ENCODE assay signal across 12 cellular contexts in the genomic region with DNA sequence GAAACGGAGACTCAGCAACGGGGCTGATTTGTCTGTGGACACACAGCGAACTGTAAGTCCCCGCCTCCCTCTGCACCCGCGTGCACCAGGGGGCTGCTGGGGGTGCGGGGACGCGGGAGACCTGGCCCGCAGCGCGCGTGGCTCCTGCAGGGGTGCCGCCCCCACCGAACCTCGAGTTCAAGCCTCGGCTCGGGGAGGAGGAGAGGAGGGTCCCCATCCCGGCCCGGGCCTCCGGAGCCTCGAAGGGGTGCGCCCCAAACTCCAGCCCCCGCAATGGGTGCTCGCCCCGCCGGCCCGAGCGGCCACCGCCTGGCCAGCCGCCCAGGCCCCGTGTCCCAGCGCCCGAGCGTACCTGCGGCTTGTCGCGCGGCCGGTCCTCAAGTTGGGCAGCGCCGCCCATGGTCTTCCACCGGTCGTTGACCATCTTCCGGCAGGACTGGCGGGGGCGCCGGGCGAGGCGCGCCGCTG. TPM values are rescaled to one million over a fixed set of nuclear protein-coding genes. Genes with fewer than 3 reads are reported as not detected.
DNase-seq lines count a peak whose midpoint lies in the region; TF ChIP-seq lines count a peak whose summit lies in the region.
"Had no signal": no experiment of that assay in that cellular context is flagged by ENCODE, and none has a peak within 500 bp of the region (broad histone marks: within the 10 kb centered on the region; RNA-seq: fewer than 3 reads in every experiment).

No MANE protein-coding gene starts in this region.

- peak overlapping the region; percentile 12; the same call in 1 of the 2 replicates for H3K4me3 ChIP-seq in GM12865 (ENCODE audit: low read depth, low read length)
- peak overlapping the region; percentile 38 for H3K4me3 ChIP-seq in SJSA1
- H3K4me3 ChIP-seq in fibroblast of the aortic adventitia (ENCODE audit: low read depth, low read length): peak overlapping the region; percentile 33
- H3K4me3 ChIP-seq in prostate gland: peak overlapping the region; percentile 30 to 40

- H3K27ac Mint-ChIP-seq in activated T-cell treated with anti-CD3 and anti-CD28 coated beads, Interleukin-2, amount 50 U/mL, for 24 hours: no peak overlapping the region

- DNase-seq in GM12865 (ENCODE audit: low read depth) (no peak), SJSA1 (ENCODE audit: low read depth in 1 of 2, low spot score in 2 of 2) (no peak), fibroblast of the aortic adventitia (ENCODE audit: low read depth) (no peak), prostate gland (ENCODE audit: low spot score) (no peak), NCI-H1930 (lab: John Stamatoyannopoulos, UW) (no peak), mesenteric fat pad (ENCODE audit: low spot score) (no peak), HEK293T (ENCODE audit: extremely low spot score) (no peak)
- DNase-seq in activated T-cell treated with anti-CD3 and anti-CD28 coated beads, Interleukin-2, amount 50 U/mL, for 24 hours: no peak
- DNase-seq: adrenal gland, GDM1, T1000 had no signal

- H3K36me3 Mint-ChIP-seq in activated T-cell treated with anti-CD3 and anti-CD28 coated beads, Interleukin-2, amount 50 U/mL, for 24 hours (ENCODE audit: low read depth): no peaks in the 10 kb centered on the region

- H3K27ac ChIP-seq in SJSA1 (no peak overlapping the region), prostate gland (no peak overlapping the region)
- H3K27ac ChIP-seq: adrenal gland had no signal

- CTCF ChIA-PET in HEK293T (lab: Yijun Ruan, JAX): no interaction called here

- no peaks in the 10 kb centered on the region for H3K9me3 Mint-ChIP-seq in activated T-cell treated with anti-CD3 and anti-CD28 coated beads, Interleukin-2, amount 50 U/mL, for 24 hours

- peaks cover 9% of the 10 kb centered on the region for H3K4me1 Mint-ChIP-seq in activated T-cell treated with anti-CD3 and anti-CD28 coated beads, Interleukin-2, amount 50 U/mL, for 24 hours (ENCODE audit: low read depth)

- H3K9me3 ChIP-seq in SJSA1 (replicated peaks) (no peaks in the 10 kb centered on the region), prostate gland (no peaks in the 10 kb centered on the region)
- H3K9me3 ChIP-seq: adrenal gland had no signal

- peaks cover 82% of the 10 kb centered on the region for H3K27me3 Mint-ChIP-seq in activated T-cell treated with anti-CD3 and anti-CD28 coated beads, Interleukin-2, amount 50 U/mL, for 24 hours

- no peak for TF ChIP-seq POLR2A in prostate gland (IDR thresholded peaks at IDR 0.05)

- H3K36me3 ChIP-seq in SJSA1: no peaks in the 10 kb centered on the region
- no peaks in the 10 kb centered on the region for H3K36me3 ChIP-seq in prostate gland
- H3K36me3 ChIP-seq: adrenal gland had no signal

- POLR2A ChIA-PET in HEK293T (lab: Yijun Ruan, JAX): no interaction called here

- WGBS in prostate gland: 4% methylated on average over 45 of the region's 52 CpGs

- intact Hi-C loops in prostate gland (cut with DNase I): no loop called here

- TF ChIP-seq CTCF in GM12865 (IDR thresholded peaks at IDR 0.05; ENCODE audit: insufficient read depth, low read depth, low read length, missing control alignments) (no peak), fibroblast of the aortic adventitia (IDR thresholded peaks at IDR 0.05; ENCODE audit: insufficient read depth, low read length) (no peak), prostate gland (IDR thresholded peaks at IDR 0.05) (no peak)

- peaks cover 53% of the 10 kb centered on the region for H3K27me3 ChIP-seq in SJSA1 (replicated peaks)
- H3K27me3 ChIP-seq in prostate gland (replicated peaks; ENCODE audit: insufficient read depth): peaks cover 6% of the 10 kb centered on the region

- no peak overlapping the region for H3K4me3 Mint-ChIP-seq in activated T-cell treated with anti-CD3 and anti-CD28 coated beads, Interleukin-2, amount 50 U/mL, for 24 hours

- H3K4me1 ChIP-seq in SJSA1 (replicated peaks) (peaks cover 26% of the 10 kb centered on the region), prostate gland (replicated peaks) (peaks cover 7% of the 10 kb centered on the region)

TF ChIP-seq in HEK293T, 16 proteins besides CTCF, POLR2A, EP300 and RAD21:
- no peak for TF ChIP-seq CTBP1 (IDR thresholded peaks at IDR 0.05; ENCODE audit: borderline replicate concordance)
- TF ChIP-seq PKNOX1 (IDR thresholded peaks at IDR 0.05): no peak

RNA-seq across cellular contexts. Expression of gene FIBCD1, which starts 0.8 kb away (rescaled TPM):
- total RNA-seq in SJSA1 (2014; rRNA removed; shearing (Covaris generic)): 0.08 TPM in 1 of 2 replicates, not detected in the other
- total RNA-seq in fibroblast of the aortic adventitia (ENCODE audit: low replicate concordance): 0.27 TPM in 1 of 2 replicates, not detected in the other
- total RNA-seq in prostate gland: 10 to 100 TPM in 1 of 2 donors, under 1 TPM in 1; 0.36 to 13.2 TPM
- not detected for total RNA-seq in mesenteric fat pad

RNA-seq across cellular contexts. Expression of gene QRFP, which starts 41.6 kb away (rescaled TPM):
- not detected in 2 replicates for total RNA-seq in SJSA1 (2014; rRNA removed; shearing (Covaris generic))
- not detected in 2 replicates for total RNA-seq in fibroblast of the aortic adventitia (ENCODE audit: low replicate concordance)
- total RNA-seq in prostate gland: 1 to 10 TPM in 1 of 2 donors, not detected in 1; 1.0 TPM
- not detected for total RNA-seq in mesenteric fat pad
- total RNA-seq: adrenal gland, posterior vena cava had no signal
